Comparison of ENCODE assay signal across 7 cellular contexts in genomic region chr6:36340671-36341454, GRCh38. TPM values are rescaled to one million over a fixed set of nuclear protein-coding genes. Genes with fewer than 3 reads are reported as not detected.
A peak's percentile ranks its signal among the peaks of the same experiment; 100 is the strongest.
DNase-seq lines count a peak whose midpoint lies in the region; ATAC-seq, FAIRE-seq and TF ChIP-seq lines count a peak whose summit lies in the region.

No MANE protein-coding gene starts in this region.

- no peak for ATAC-seq in HG03280 (IDR thresholded peaks at IDR 0.05; ENCODE audit: unreplicated experiment)

- H3K4me3 ChIP-seq in NB4 (ENCODE audit: low read depth, low read length) (no peak overlapping the region), choroid plexus epithelial cell (ENCODE audit: low read depth, low read length) (peak overlapping the region; percentile 27)

- TF ChIP-seq POLR2A in GM12892 (IDR thresholded peaks at IDR 0.05; ENCODE audit: low read depth, low read length) (no peak), NB4 (IDR thresholded peaks at IDR 0.05; ENCODE audit: extremely low read depth, insufficient read length) (no peak)

- peak; percentile 99 for TF ChIP-seq CTCF in NB4 (IDR thresholded peaks at IDR 0.05; ENCODE audit: low read depth, low read length)
- peak; percentile 98 for TF ChIP-seq CTCF in choroid plexus epithelial cell (conservative IDR thresholded peaks at IDR 0.05; ENCODE audit: low read depth, low read length)

- DNase-seq in GM12892 (ENCODE audit: insufficient read length), result peak; percentile 61
- peak; percentile 78 for DNase-seq in NB4 (ENCODE audit: low read depth)
- DNase-seq in activated CD4-positive, alpha-beta T cell treated with anti-CD3 and anti-CD28 coated beads for 4 hours, result peak; percentile 62 to 77
- peak; percentile 76 for DNase-seq in choroid plexus epithelial cell (ENCODE audit: low read depth)
- DNase-seq in left kidney (ENCODE audit: low read depth, low spot score), result peak; percentile 79
- DNase-seq in stimulated activated CD4-positive, alpha-beta T cell treated with anti-CD3 and anti-CD28 coated beads, Interleukin-2, amount 100 ng/mL, for 24 hours, result peak; percentile 83 to 85

- peak; percentile 88 for FAIRE-seq in GM12892 (lab: Jason Lieb, UNC)

RNA-seq across cellular contexts. Expression of gene BNIP5, which starts 4.2 kb away (rescaled TPM):
- 0.06 TPM for polyA plus RNA-seq in GM12892 (2012; ENCODE audit: missing spikeins)

RNA-seq across cellular contexts. Expression of gene ETV7, which starts 46.6 kb away (rescaled TPM):
- polyA plus RNA-seq in GM12892 (2012; ENCODE audit: missing spikeins), result 2.9 TPM
